23 cellular contexts compared by ENCODE assay signal in the genomic region with DNA sequence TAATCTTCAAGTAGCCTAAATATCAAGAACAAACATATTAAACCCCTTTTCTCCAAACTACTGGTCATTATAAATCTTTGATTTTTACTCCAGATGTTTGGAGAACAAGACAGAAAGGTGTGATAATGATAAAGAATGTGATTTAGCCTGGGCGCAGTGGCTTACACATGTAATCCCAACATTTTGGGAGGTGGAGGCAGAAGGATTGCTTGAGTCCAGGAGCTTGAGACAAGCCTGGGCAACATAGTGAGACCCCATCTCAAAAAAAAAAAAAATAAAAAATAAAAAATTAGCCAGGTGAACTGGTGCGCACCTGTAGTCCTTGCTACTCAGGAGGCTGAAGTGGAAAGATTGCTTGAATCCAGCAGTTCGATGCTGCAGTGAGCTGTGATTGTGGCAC. TPM values are rescaled to one million over a fixed set of nuclear protein-coding genes. Genes with fewer than 3 reads are reported as not detected.
DNase-seq lines count a peak whose midpoint lies in the region; ATAC-seq, FAIRE-seq and TF ChIP-seq lines count a peak whose summit lies in the region.
"Had no signal": no experiment of that assay in that cellular context is flagged by ENCODE, and none has a peak within 500 bp of the region (broad histone marks: within the 10 kb centered on the region; RNA-seq: fewer than 3 reads in every experiment).

No MANE protein-coding gene starts in this region.

- H3K27ac ChIP-seq in HepG2 (ENCODE audit: extremely low read length, insufficient read depth, low read length) (no peak overlapping the region), right lobe of liver (no peak overlapping the region)
- H3K27ac ChIP-seq: 22Rv1, PC-9, RWPE1 had no signal

- BruUV-seq in HepG2 (replicated peaks; lab: Mats Ljungman, UMichigan), result no TSS peak

- DNase-seq in T-helper 1 cell, result no peak
- no peak for DNase-seq in HepG2 (ENCODE audit: low spot score)
- no peak for DNase-seq in right lobe of liver
- no peak for DNase-seq in activated T-helper 1 cell treated with anti-CD3 and anti-CD28 coated beads, Interleukin-12 subunit alpha, Interleukin-12 subunit beta, Interleukin-2, Interleukin-4 antibody, amounts not matched to agents 30 ng/mL and 10 ng/mL and 1 ng/mL, durations not matched to agents 14 hours and 24 hours and 36 hours (ENCODE audit: low spot score)
- no peak for DNase-seq in type B pancreatic cell (ENCODE audit: extremely low spot score, unreplicated experiment)
- no peak for DNase-seq in iPS-NIHi7 (ENCODE audit: extremely low spot score)
- DNase-seq: DMS79 treated with DMSO at 0.1 percent for 48 hours, Kasumi-1, MG63, NCI-H1092, NCI-H146, NCI-H2029 treated with DMSO at 0.1 percent for 48 hours, NCI-H2171, NCI-H526, PC-9, SIG-M5 had no signal

- 97% methylated on average over 3 of the region's 3 CpGs for WGBS in HepG2 (ENCODE audit: low lambda C conversion rate)
- 94% methylated on average over 3 of the region's 3 CpGs for WGBS in right lobe of liver (ENCODE audit: insufficient coverage, low coverage, low lambda C conversion rate, missing lambda C conversion rate)

- no peaks in the 10 kb centered on the region for H4K20me1 ChIP-seq in HepG2 (ENCODE audit: insufficient read depth, low read length)

- ATAC-seq in HepG2 (no peak), right lobe of liver (no peak), GM18861 (IDR thresholded peaks at IDR 0.05; ENCODE audit: unreplicated experiment) (no peak)

- TF ChIP-seq POLR2A in HepG2 (IDR thresholded peaks at IDR 0.05; ENCODE audit: insufficient read depth in 1 of 2, low read depth in 2 of 2, low read length in 2 of 2) (no peak), right lobe of liver (IDR thresholded peaks at IDR 0.05) (no peak)

- H3K27me3 Mint-ChIP-seq in T-helper 1 cell treated with Interleukin-12 subunit alpha and Interleukin-12 subunit beta and Interleukin-4 antibody, amounts not matched to agents 30 μg/mL and 1 μg/mL, for 36 hours (ENCODE audit: low read depth), result no peaks in the 10 kb centered on the region
- H3K27me3 Mint-ChIP-seq in activated T-helper 1 cell treated with anti-CD3 and anti-CD28 coated beads, Interleukin-12 subunit alpha, Interleukin-12 subunit beta, Interleukin-2, Interleukin-4 antibody, amounts not matched to agents 30 ng/mL and 10 ng/mL and 1 ng/mL, durations not matched to agents 14 hours and 24 hours and 36 hours (ENCODE audit: insufficient read depth), result no peaks in the 10 kb centered on the region
- H3K27me3 Mint-ChIP-seq in type B pancreatic cell, result no peaks in the 10 kb centered on the region
- H3K27me3 Mint-ChIP-seq: B cell had no signal

- H3K9me3 Mint-ChIP-seq in T-helper 1 cell treated with Interleukin-12 subunit alpha and Interleukin-12 subunit beta and Interleukin-4 antibody, amounts not matched to agents 30 μg/mL and 1 μg/mL, for 36 hours, result no peaks in the 10 kb centered on the region
- H3K9me3 Mint-ChIP-seq in activated T-helper 1 cell treated with anti-CD3 and anti-CD28 coated beads, Interleukin-12 subunit alpha, Interleukin-12 subunit beta, Interleukin-2, Interleukin-4 antibody, amounts not matched to agents 30 ng/mL and 10 ng/mL and 1 ng/mL, durations not matched to agents 14 hours and 24 hours and 36 hours, result no peaks in the 10 kb centered on the region
- H3K9me3 Mint-ChIP-seq in type B pancreatic cell, result no peaks in the 10 kb centered on the region
- H3K9me3 Mint-ChIP-seq: HFFc6 had no signal

- H3K9ac ChIP-seq in HepG2 (ENCODE audit: insufficient read depth, low read depth, low read length), result no peak overlapping the region

- H3K4me3 Mint-ChIP-seq in T-helper 1 cell treated with Interleukin-12 subunit alpha and Interleukin-12 subunit beta and Interleukin-4 antibody, amounts not matched to agents 30 μg/mL and 1 μg/mL, for 36 hours, result peak overlapping the region; percentile 76
- no peak overlapping the region for H3K4me3 Mint-ChIP-seq in activated T-helper 1 cell treated with anti-CD3 and anti-CD28 coated beads, Interleukin-12 subunit alpha, Interleukin-12 subunit beta, Interleukin-2, Interleukin-4 antibody, amounts not matched to agents 30 ng/mL and 10 ng/mL and 1 ng/mL, durations not matched to agents 14 hours and 24 hours and 36 hours
- no peak overlapping the region for H3K4me3 Mint-ChIP-seq in type B pancreatic cell
- H3K4me3 Mint-ChIP-seq: B cell had no signal

- no peaks in the 10 kb centered on the region for H3K27me3 ChIP-seq in HepG2 (ENCODE audit: control insufficient read depth in 1 of 2, insufficient read depth in 2 of 2, low read length in 2 of 2)
- no peaks in the 10 kb centered on the region for H3K27me3 ChIP-seq in right lobe of liver
- H3K27me3 ChIP-seq: MG63 had no signal

- H3K4me1 ChIP-seq in HepG2 (ENCODE audit: insufficient read depth, low read length) (peaks cover 34% of the 10 kb centered on the region), right lobe of liver (no peaks in the 10 kb centered on the region)

- no peaks in the 10 kb centered on the region for H3K36me3 ChIP-seq in HepG2 (replicated peaks in 1 of 2; ENCODE audit: control insufficient read depth in 1 of 2, insufficient read depth in 2 of 2, low read length in 2 of 2)
- H3K36me3 ChIP-seq in right lobe of liver, result no peaks in the 10 kb centered on the region
- H3K36me3 ChIP-seq: MG63 had no signal

- no peak for TF ChIP-seq RAD21 in HepG2 (CRISPR knock-in tag; IDR thresholded peaks at IDR 0.05)

- CTCF ChIA-PET in HepG2 (lab: Yijun Ruan, JAX; ENCODE audit: low intra/inter-chr PET ratio, low total read pairs), result no interaction called here

- in situ Hi-C loops in HepG2 (cut with HindIII; ENCODE audit: extremely low pct_ligation_motif_present, low pct_unique_long_range_greater_than_20kb), result no loop called here

- no peak for FAIRE-seq in HepG2 (lab: Jason Lieb, UNC)
- FAIRE-seq: H54 had no signal

- intact Hi-C loops in HepG2 (cut with micrococcal nuclease; ENCODE audit: unreplicated experiment), result no loop called here
- intact Hi-C loops in right lobe of liver (cut with DNase I), result no loop called here
- intact Hi-C loops in activated T-helper 1 cell treated with anti-CD3 and anti-CD28 coated beads, Interleukin-12 subunit alpha, Interleukin-12 subunit beta, Interleukin-2, Interleukin-4 antibody, amounts not matched to agents 30 ng/mL and 10 ng/mL and 1 ng/mL, durations not matched to agents 14 hours and 24 hours and 36 hours (cut with micrococcal nuclease), result loop anchor here (1.0 to 10.0 kb wide), 7 partner anchors 9 to 1149 kb away; partner anchors contain the start of genes FUCA2 and HIVEP2

- H3K9me3 ChIP-seq in HepG2 (ENCODE audit: low read length), result no peaks in the 10 kb centered on the region
- no peaks in the 10 kb centered on the region for H3K9me3 ChIP-seq in right lobe of liver
- H3K9me3 ChIP-seq: MG63 had no signal

- H3K27ac Mint-ChIP-seq in T-helper 1 cell treated with Interleukin-12 subunit alpha and Interleukin-12 subunit beta and Interleukin-4 antibody, amounts not matched to agents 30 μg/mL and 1 μg/mL, for 36 hours, result peak overlapping the region; percentile 91
- H3K27ac Mint-ChIP-seq in activated T-helper 1 cell treated with anti-CD3 and anti-CD28 coated beads, Interleukin-12 subunit alpha, Interleukin-12 subunit beta, Interleukin-2, Interleukin-4 antibody, amounts not matched to agents 30 ng/mL and 10 ng/mL and 1 ng/mL, durations not matched to agents 14 hours and 24 hours and 36 hours, result peak overlapping the region; percentile 89
- H3K27ac Mint-ChIP-seq in type B pancreatic cell, result peak overlapping the region; percentile 65
- H3K27ac Mint-ChIP-seq: B cell, HFFc6 had no signal

- POLR2A ChIA-PET in HepG2 (lab: Yijun Ruan, JAX), result interaction anchor here (1.5 kb wide), 1 partner anchor 11 kb away, joined by 8 read pairs; no protein-coding TSS in a partner anchor

- TF ChIP-seq CTCF in HepG2 (CRISPR knock-in tag; IDR thresholded peaks at IDR 0.05) (no peak), right lobe of liver (IDR thresholded peaks at IDR 0.05) (no peak), type B pancreatic cell (conservative IDR thresholded peaks at IDR 0.05) (no peak)

- TF ChIP-seq EP300 in HepG2 (IDR thresholded peaks at IDR 0.05; ENCODE audit: low read depth in 2 of 2, low read length in 2 of 2) (no peak), HepG2 (CRISPR knock-in tag; IDR thresholded peaks at IDR 0.05; ENCODE audit: borderline replicate concordance) (no peak)

- H3K79me2 ChIP-seq in HepG2 (ENCODE audit: insufficient read depth, low read length), result no peaks in the 10 kb centered on the region

- H3K4me3 ChIP-seq in HepG2 (replicated peaks in 1 of 3; ENCODE audit: insufficient read depth in 1 of 3, low read depth in 2 of 3, low read length in 3 of 3), result no peak overlapping the region
- no peak overlapping the region for H3K4me3 ChIP-seq in right lobe of liver
- H3K4me3 ChIP-seq: MG63, PC-9 had no signal

- no peak overlapping the region for H3K4me2 ChIP-seq in HepG2 (ENCODE audit: low read depth, low read length)
- H3K4me2 ChIP-seq: PC-9 had no signal

- no peak overlapping the region for H2AFZ ChIP-seq in HepG2 (ENCODE audit: low read length)
- H2AFZ ChIP-seq: PC-9 had no signal

- peaks cover 5% of the 10 kb centered on the region for H3K36me3 Mint-ChIP-seq in T-helper 1 cell treated with Interleukin-12 subunit alpha and Interleukin-12 subunit beta and Interleukin-4 antibody, amounts not matched to agents 30 μg/mL and 1 μg/mL, for 36 hours (ENCODE audit: low read depth)
- peaks cover 26% of the 10 kb centered on the region for H3K36me3 Mint-ChIP-seq in activated T-helper 1 cell treated with anti-CD3 and anti-CD28 coated beads, Interleukin-12 subunit alpha, Interleukin-12 subunit beta, Interleukin-2, Interleukin-4 antibody, amounts not matched to agents 30 ng/mL and 10 ng/mL and 1 ng/mL, durations not matched to agents 14 hours and 24 hours and 36 hours (ENCODE audit: low read depth)
- no peaks in the 10 kb centered on the region for H3K36me3 Mint-ChIP-seq in type B pancreatic cell

- H3K4me1 Mint-ChIP-seq in T-helper 1 cell treated with Interleukin-12 subunit alpha and Interleukin-12 subunit beta and Interleukin-4 antibody, amounts not matched to agents 30 μg/mL and 1 μg/mL, for 36 hours (ENCODE audit: low read depth), result peaks cover 80% of the 10 kb centered on the region
- H3K4me1 Mint-ChIP-seq in activated T-helper 1 cell treated with anti-CD3 and anti-CD28 coated beads, Interleukin-12 subunit alpha, Interleukin-12 subunit beta, Interleukin-2, Interleukin-4 antibody, amounts not matched to agents 30 ng/mL and 10 ng/mL and 1 ng/mL, durations not matched to agents 14 hours and 24 hours and 36 hours (ENCODE audit: low read depth), result peaks cover 87% of the 10 kb centered on the region
- H3K4me1 Mint-ChIP-seq in type B pancreatic cell (ENCODE audit: unreplicated experiment), result peaks cover 12% of the 10 kb centered on the region

RNA-seq across cellular contexts. Expression of gene FUCA2, which starts 35.1 kb away (rescaled TPM):
- total RNA-seq in HepG2 (2016; rRNA removed; fragmentation: Illumina TruSeq; extraction: Trizol), result 60.9 and 144 TPM in 2 replicates
- total RNA-seq in HepG2 (2016; cell fraction: cytosol; rRNA removed; fragmentation: Illumina TruSeq; extraction: Trizol; ENCODE audit: low read depth), result 23.5 and 26.4 TPM in 2 replicates
- 55.0 and 140 TPM in 2 replicates for total RNA-seq in HepG2 (2016; cell fraction: insoluble cytoplasmic fraction; rRNA removed; fragmentation: Illumina TruSeq; extraction: Trizol)
- total RNA-seq in HepG2 (2016; cell fraction: membrane; rRNA removed; fragmentation: Illumina TruSeq; extraction: Trizol), result 36.8 and 44.6 TPM in 2 replicates
- 123 and 143 TPM in 2 replicates for total RNA-seq in HepG2 (2016; cell fraction: nucleus; rRNA removed; fragmentation: Illumina TruSeq; extraction: Trizol)
- polyA plus RNA-seq in HepG2 (2011; rRNA removed), result 63.3 and 87.4 TPM in 2 replicates
- polyA plus RNA-seq in HepG2 (2011; cell fraction: cytosol; rRNA removed), result 54.5 and 64.8 TPM in 2 replicates
- 27.1 and 30.2 TPM in 2 replicates for polyA plus RNA-seq in HepG2 (2011; cell fraction: nucleus; rRNA removed)
- 72.3 and 89.4 TPM in 2 replicates for polyA plus RNA-seq in HepG2 (2012)
- polyA plus RNA-seq in HepG2 (2016; cell fraction: cytosol; fragmentation: Illumina TruSeq; extraction: Trizol; ENCODE audit: low read depth), result 26.5 and 27.8 TPM in 2 replicates
- polyA plus RNA-seq in HepG2 (2016; cell fraction: insoluble cytoplasmic fraction; fragmentation: Illumina TruSeq; extraction: Trizol; ENCODE audit: low read depth), result 56.4 and 62.4 TPM in 2 replicates
- 30.3 and 34.9 TPM in 2 replicates for polyA plus RNA-seq in HepG2 (2016; cell fraction: membrane; fragmentation: Illumina TruSeq; extraction: Trizol; ENCODE audit: low read depth)
- 188 and 199 TPM in 2 replicates for polyA plus RNA-seq in HepG2 (2016; cell fraction: nucleus; fragmentation: Illumina TruSeq; extraction: Trizol; ENCODE audit: insufficient read depth, low read depth)
- 29.0 and 29.5 TPM in 2 replicates for polyA minus RNA-seq in HepG2 (2011; rRNA and poly(A)+ RNA removed; ENCODE audit: low replicate concordance)
- polyA minus RNA-seq in HepG2 (2011; cell fraction: cytosol; rRNA and poly(A)+ RNA removed), result 29.7 and 34.5 TPM in 2 replicates
- 28.2 and 30.0 TPM in 2 replicates for polyA minus RNA-seq in HepG2 (2011; cell fraction: nucleus; rRNA and poly(A)+ RNA removed)
- total RNA-seq in right lobe of liver, result 10 to 100 TPM; 28.6 to 58.7 (median 35.1) TPM
- 15.7 and 16.3 TPM in 2 replicates for total RNA-seq in activated T-helper 1 cell treated with anti-CD3 and anti-CD28 coated beads, Interleukin-12 subunit alpha, Interleukin-12 subunit beta, Interleukin-2, Interleukin-4 antibody, amounts not matched to agents 30 ng/mL and 10 ng/mL and 1 ng/mL, durations not matched to agents 14 hours and 24 hours and 36 hours
- total RNA-seq in type B pancreatic cell (ENCODE audit: low replicate concordance), result 48.0 and 71.9 TPM in 2 replicates
